ENCODE assay signal across 25 cellular contexts in the genomic region with DNA sequence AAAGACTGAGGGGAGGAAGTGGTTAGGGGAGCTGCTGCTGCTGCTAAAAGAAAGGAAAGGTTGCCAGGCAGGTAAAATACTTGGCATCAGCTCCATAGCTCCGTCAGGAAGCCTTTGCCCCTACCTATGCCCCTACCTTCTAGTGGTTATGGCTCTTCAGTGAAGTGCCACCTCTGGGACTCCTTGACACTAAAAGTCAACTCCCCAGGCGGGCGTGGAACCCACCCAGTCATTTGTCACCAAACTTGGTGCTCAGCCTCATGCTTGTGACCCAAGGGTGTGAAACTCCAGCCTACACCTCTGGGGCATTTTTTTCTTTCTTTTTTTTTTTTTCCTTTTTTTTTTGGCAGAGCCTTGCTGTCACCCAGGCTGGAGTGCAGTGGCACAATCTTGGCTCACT. TPM values are rescaled to one million over a fixed set of nuclear protein-coding genes. Genes with fewer than 3 reads are reported as not detected.
"Had no signal": no experiment of that assay in that cellular context is flagged by ENCODE, and none has a peak within 500 bp of the region (broad histone marks: within the 10 kb centered on the region; RNA-seq: fewer than 3 reads in every experiment).

No MANE protein-coding gene starts in this region.

- H3K27ac Mint-ChIP-seq: activated naive CD4-positive, alpha-beta T cell treated with anti-CD3 and anti-CD28 coated beads, Interleukin-2, amount 50 U/mL, for 24 hours; activated naive CD8-positive, alpha-beta T cell treated with anti-CD3 and anti-CD28 coated beads, Interleukin-2, amount 50 U/mL, for 24 hours; activated T-cell treated with anti-CD3 and anti-CD28 coated beads, Interleukin-2, amount 50 U/mL, for 72 hours; T-helper 17 cell; WTC11 had no signal

- H3K9me3 Mint-ChIP-seq: activated naive CD4-positive, alpha-beta T cell treated with anti-CD3 and anti-CD28 coated beads, Interleukin-2, amount 50 U/mL, for 24 hours; activated naive CD8-positive, alpha-beta T cell treated with anti-CD3 and anti-CD28 coated beads, Interleukin-2, amount 50 U/mL, for 24 hours; activated T-cell treated with anti-CD3 and anti-CD28 coated beads, Interleukin-2, amount 50 U/mL, for 72 hours; WTC11 had no signal

- H3K36me3 ChIP-seq: ascending aorta had no signal

- H3K4me3 ChIP-seq: ascending aorta, body of pancreas had no signal

- H3K9me3 ChIP-seq: ascending aorta, body of pancreas had no signal

- ATAC-seq: activated naive CD8-positive, alpha-beta T cell treated with anti-CD3 and anti-CD28 coated beads, Interleukin-2, amount 50 U/mL, for 24 hours; activated T-cell treated with anti-CD3 and anti-CD28 coated beads, Interleukin-2, amount 50 U/mL, for 72 hours; body of pancreas; PC-3; T-helper 17 cell; WTC11 had no signal

- H3K27me3 ChIP-seq: ascending aorta, body of pancreas had no signal

- H3K27ac ChIP-seq: ascending aorta, body of pancreas had no signal

- H3K4me3 Mint-ChIP-seq: activated naive CD4-positive, alpha-beta T cell treated with anti-CD3 and anti-CD28 coated beads, Interleukin-2, amount 50 U/mL, for 24 hours; activated naive CD8-positive, alpha-beta T cell treated with anti-CD3 and anti-CD28 coated beads, Interleukin-2, amount 50 U/mL, for 24 hours; activated T-cell treated with anti-CD3 and anti-CD28 coated beads, Interleukin-2, amount 50 U/mL, for 72 hours; T-helper 17 cell; WTC11 had no signal

- H3K27me3 Mint-ChIP-seq: activated naive CD4-positive, alpha-beta T cell treated with anti-CD3 and anti-CD28 coated beads, Interleukin-2, amount 50 U/mL, for 24 hours had no signal

- H3K36me3 Mint-ChIP-seq: activated naive CD4-positive, alpha-beta T cell treated with anti-CD3 and anti-CD28 coated beads, Interleukin-2, amount 50 U/mL, for 24 hours; WTC11 had no signal

- DNase-seq: activated CD4-positive, alpha-beta T cell treated with anti-CD3 and anti-CD28 coated beads, Interleukin-2, amount 50 U/mL, for 1 hour; activated CD4-positive, CD25-positive, alpha-beta regulatory T cell treated with anti-CD3 and anti-CD28 coated beads, Interleukin-2, amount 50 U/mL, for 72 hours; activated naive CD8-positive, alpha-beta T cell treated with anti-CD3 and anti-CD28 coated beads, Interleukin-2, amount 50 U/mL, for 24 hours; activated T-cell treated with anti-CD3 and anti-CD28 coated beads for 4 hours; activated T-cell treated with anti-CD3 and anti-CD28 coated beads, Interleukin-2, amount 50 U/mL, for 72 hours; amniotic stem cell; body of pancreas; central memory CD4-positive, alpha-beta T cell; Karpas-422; MM.1S; NCI-H1105 treated with DMSO at 0.1 percent for 48 hours; NCI-H146; NCI-H187 treated with DMSO at 0.1 percent for 48 hours; NCI-H345; NCI-H510A; NCI-H526 treated with DMSO at 0.1 percent for 48 hours; NCI-H82; PC-3; SHP77 treated with DMSO at 0.1 percent for 48 hours; T-helper 17 cell; T-helper 9 cell had no signal

RNA-seq across cellular contexts. Expression of a gene that starts 32.4 kb away (rescaled TPM):
- total RNA-seq: activated CD8-positive, alpha-beta memory T cell treated with anti-CD3 and anti-CD28 coated beads for 36 hours; T-helper 17 cell had no signal
